Comparison of ENCODE assay signal across 12 cellular contexts in genomic region chr6:2865270-2866182, GRCh38. TPM values are rescaled to one million over a fixed set of nuclear protein-coding genes. Genes with fewer than 3 reads are reported as not detected.
DNase-seq lines count a peak whose midpoint lies in the region; ATAC-seq and TF ChIP-seq lines count a peak whose summit lies in the region.
"Had no signal": no experiment of that assay in that cellular context is flagged by ENCODE, and none has a peak within 500 bp of the region (broad histone marks: within the 10 kb centered on the region; RNA-seq: fewer than 3 reads in every experiment).

No MANE protein-coding gene starts in this region.

- in situ Hi-C loops in GM23248 (cut with MboI), result no loop called here

- peak; percentile 59 for DNase-seq in GM23248
- DNase-seq in WTC11 (ENCODE audit: low spot score), result no peak
- DNase-seq in effector CD8-positive, alpha-beta T cell (lab: John Stamatoyannopoulos, UW), result no peak
- no peak for DNase-seq in hippocampal formation (lab: John Stamatoyannopoulos, UW)
- DNase-seq: activated CD4-positive, alpha-beta T cell treated with anti-CD3 and anti-CD28 coated beads, Interleukin-2, amount 50 U/mL, for 1 hour; DMS153; NCI-H226; right lobe of liver had no signal

- no peaks in the 10 kb centered on the region for H3K9me2 ChIP-seq in GM23248 (ENCODE audit: insufficient read depth)

- H3K4me3 Mint-ChIP-seq in WTC11, result peak overlapping the region; percentile 47

- H3K36me3 ChIP-seq in GM23248 (ENCODE audit: low read depth) (no peaks in the 10 kb centered on the region), iPS-18a (ENCODE audit: control insufficient read depth, low read depth, low read length) (no peaks in the 10 kb centered on the region), skeletal muscle tissue (ENCODE audit: control insufficient read depth in 3 of 3, insufficient read depth in 3 of 3, low read length in 3 of 3) (no peaks in the 10 kb centered on the region)
- H3K36me3 ChIP-seq: right lobe of liver had no signal

- H3K9ac ChIP-seq in GM23248 (no peak overlapping the region), iPS-18a (ENCODE audit: low read length) (no peak overlapping the region), skeletal muscle tissue (ENCODE audit: low read depth in 1 of 3, low read length in 3 of 3) (no peak overlapping the region)

- CTCF ChIA-PET in WTC11 (lab: Charles Lee), result interaction anchor here (1.0 to 3.1 kb wide), 9 partner anchors 8 to 124 kb away, joined by 3 to 21 read pairs (median 5); no protein-coding TSS in a partner anchor

- peak overlapping the region; percentile 89 for H3K27ac Mint-ChIP-seq in WTC11
- H3K27ac Mint-ChIP-seq: activated naive CD4-positive, alpha-beta T cell treated with anti-CD3 and anti-CD28 coated beads, Interleukin-2, amount 50 U/mL, for 72 hours had no signal

- peak overlapping the region; percentile 65 for H3K4me2 ChIP-seq in GM23248 (ENCODE audit: unreplicated experiment)

- peaks cover 21% of the 10 kb centered on the region for H3K9me3 Mint-ChIP-seq in WTC11

- no peaks in the 10 kb centered on the region for H3K27me3 ChIP-seq in GM23248 (replicated peaks; ENCODE audit: insufficient read depth)
- no peaks in the 10 kb centered on the region for H3K27me3 ChIP-seq in iPS-18a (ENCODE audit: control insufficient read depth, insufficient read depth, low read length)
- no peaks in the 10 kb centered on the region for H3K27me3 ChIP-seq in skeletal muscle tissue (ENCODE audit: control insufficient read depth in 3 of 3, insufficient read depth in 3 of 3, low read length in 3 of 3)
- H3K27me3 ChIP-seq: right lobe of liver had no signal

- H3K27ac ChIP-seq in GM23248, result no peak overlapping the region
- no peak overlapping the region for H3K27ac ChIP-seq in iPS-18a (ENCODE audit: low read length)
- peak overlapping the region; percentile 46 for H3K27ac ChIP-seq in skeletal muscle tissue (ENCODE audit: low read depth, low read length)

- no peaks in the 10 kb centered on the region for H3K27me3 Mint-ChIP-seq in WTC11 (ENCODE audit: low read depth)

- 55% methylated on average over 9 to 11 of the region's 11 CpGs for WGBS in GM23248 (ENCODE audit: low coverage in 1 of 2, low lambda C conversion rate in 2 of 2, missing lambda C conversion rate in 2 of 2), 2 experiments

- H3K4me1 ChIP-seq in GM23248 (ENCODE audit: insufficient read depth) (peaks cover 5% of the 10 kb centered on the region; the same call in 1 of the 2 replicates), iPS-18a (ENCODE audit: control insufficient read depth, low read depth, low read length) (peaks cover 48% of the 10 kb centered on the region), skeletal muscle tissue (ENCODE audit: control insufficient read depth in 3 of 3, insufficient read depth in 3 of 3, low read length in 3 of 3) (peaks cover 5 to 8% (median 6%) of the 10 kb centered on the region in 3 donors)

- peaks cover 10% of the 10 kb centered on the region; the same call in 1 of the 2 replicates for H3K36me3 Mint-ChIP-seq in WTC11

- H3K9me3 ChIP-seq in GM23248 (ENCODE audit: low read depth), result no peaks in the 10 kb centered on the region
- H3K9me3 ChIP-seq in iPS-18a (ENCODE audit: control insufficient read depth, low read depth, low read length), result no peaks in the 10 kb centered on the region
- H3K9me3 ChIP-seq in skeletal muscle tissue (ENCODE audit: control insufficient read depth in 3 of 3, low read length in 3 of 3), result no peaks in the 10 kb centered on the region
- H3K9me3 ChIP-seq: right lobe of liver had no signal

- POLR2A ChIA-PET in WTC11 (lab: Charles Lee), result interaction anchor here (1.0 kb wide), 2 partner anchors 11 to 24 kb away, joined by 3 read pairs; partner anchors contain the start of gene SERPINB1

- H4K20me1 ChIP-seq in GM23248 (ENCODE audit: insufficient read depth), result no peaks in the 10 kb centered on the region

- TF ChIP-seq CTCF in WTC11 (IDR thresholded peaks at IDR 0.05), result no peak

- H2AFZ ChIP-seq in GM23248, result peak overlapping the region; percentile 67

- peaks cover 70% of the 10 kb centered on the region for H3K4me1 Mint-ChIP-seq in WTC11

- H3K79me2 ChIP-seq in GM23248 (ENCODE audit: insufficient read depth), result no peaks in the 10 kb centered on the region

- no peaks in the 10 kb centered on the region for H3F3A ChIP-seq in GM23248 (ENCODE audit: insufficient read depth)

- peak overlapping the region; percentile 46 for H3K4me3 ChIP-seq in GM23248
- H3K4me3 ChIP-seq in iPS-18a (ENCODE audit: low read length), result peak overlapping the region; percentile 36
- peak overlapping the region in 2 of 3 donors; percentile 32 to 52 for H3K4me3 ChIP-seq in skeletal muscle tissue (ENCODE audit: low read length in 3 of 3)
- H3K4me3 ChIP-seq: right lobe of liver had no signal

- ATAC-seq in WTC11, result peak; percentile 22
- ATAC-seq in GM19467 (IDR thresholded peaks at IDR 0.05; ENCODE audit: unreplicated experiment), result no peak
- ATAC-seq: activated naive CD4-positive, alpha-beta T cell treated with anti-CD3 and anti-CD28 coated beads, Interleukin-2, amount 50 U/mL, for 72 hours had no signal

TF ChIP-seq in WTC11, 78 proteins besides CTCF, POLR2A, EP300 and RAD21:
- TF ChIP-seq MYBL2 (CRISPR knock-in tag; IDR thresholded peaks at IDR 0.05) (0 out of 2 replicates have a peak, but pooled peaks have one; percentile 17), ZNF423 (CRISPR knock-in tag; IDR thresholded peaks at IDR 0.05) (no peak), ESRRA (CRISPR knock-in tag; IDR thresholded peaks at IDR 0.05; ENCODE audit: borderline replicate concordance) (no peak), CREB1 (CRISPR knock-in tag; IDR thresholded peaks at IDR 0.05) (no peak)
TF ChIP-seq in WTC11: peak in this region for 1.

RNA-seq across cellular contexts. Expression of gene SERPINB1, which starts 23.9 kb away (rescaled TPM):
- total RNA-seq in GM23248 (2014; rRNA removed; shearing (Covaris generic)), result 13.8 and 28.3 TPM in 2 replicates
- 32.5 and 32.8 TPM in 2 replicates for polyA plus RNA-seq in GM23248 (2016; fragmentation: Nextera tagmentation; extraction: Ambion mirVana)
- total RNA-seq in WTC11 (2021) (14.8 to 21.1 TPM (median 16.9 TPM) in 3 replicates), skeletal muscle tissue (11.5 TPM)

RNA-seq across cellular contexts. Expression of gene SERPINB9, which starts 37.6 kb away (rescaled TPM):
- 1.1 and 2.4 TPM in 2 replicates for total RNA-seq in GM23248 (2014; rRNA removed; shearing (Covaris generic))
- polyA plus RNA-seq in GM23248 (2016; fragmentation: Nextera tagmentation; extraction: Ambion mirVana), result 0.91 and 1.1 TPM in 2 replicates
- 39.5 to 43.7 TPM (median 41.6 TPM) in 3 replicates for total RNA-seq in WTC11 (2021)
- 3.1 TPM for total RNA-seq in skeletal muscle tissue
